In the genomic region with DNA sequence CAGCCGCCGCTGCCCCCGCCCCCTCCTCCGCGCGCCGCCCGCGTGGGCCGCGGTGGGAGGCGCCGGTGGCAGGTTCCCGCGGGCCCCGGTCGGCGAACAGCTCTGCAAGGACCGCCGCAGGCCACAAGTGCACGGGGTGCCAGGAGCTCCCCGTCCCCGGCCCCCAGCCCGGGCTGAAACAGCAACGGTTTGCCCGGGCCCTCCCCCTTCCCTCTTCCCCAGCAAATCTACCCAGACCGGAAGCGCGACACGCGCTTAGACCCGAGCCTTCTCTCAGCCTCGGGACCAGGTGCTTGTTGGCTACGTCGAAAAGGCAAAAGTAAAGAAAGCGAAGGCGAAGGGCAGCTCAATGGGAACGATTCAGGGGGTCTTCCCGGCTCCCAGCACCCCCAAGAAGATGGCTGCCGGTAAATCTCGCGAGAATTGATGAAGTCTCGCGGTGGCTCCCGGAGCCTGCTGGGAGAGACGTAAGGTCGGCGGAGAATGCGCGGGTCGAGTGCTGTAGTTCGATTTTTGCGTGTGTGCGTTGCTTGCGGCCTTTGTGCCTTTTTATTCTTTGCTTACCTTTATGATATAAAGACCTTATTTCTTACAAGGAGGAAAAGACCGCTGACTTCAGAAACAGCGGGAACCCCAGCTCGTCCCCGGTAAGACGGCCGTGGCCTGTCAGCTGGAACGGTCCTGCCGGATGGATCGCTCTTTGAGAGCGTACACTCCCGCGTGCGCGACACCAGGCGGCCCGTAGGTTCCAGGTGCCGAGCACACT, we compare ENCODE assay signal across 8 cellular contexts. TPM values are rescaled to one million over a fixed set of nuclear protein-coding genes. Genes with fewer than 3 reads are reported as not detected.
DNase-seq lines count a peak whose midpoint lies in the region; ATAC-seq and TF ChIP-seq lines count a peak whose summit lies in the region.

A gene with protein sequence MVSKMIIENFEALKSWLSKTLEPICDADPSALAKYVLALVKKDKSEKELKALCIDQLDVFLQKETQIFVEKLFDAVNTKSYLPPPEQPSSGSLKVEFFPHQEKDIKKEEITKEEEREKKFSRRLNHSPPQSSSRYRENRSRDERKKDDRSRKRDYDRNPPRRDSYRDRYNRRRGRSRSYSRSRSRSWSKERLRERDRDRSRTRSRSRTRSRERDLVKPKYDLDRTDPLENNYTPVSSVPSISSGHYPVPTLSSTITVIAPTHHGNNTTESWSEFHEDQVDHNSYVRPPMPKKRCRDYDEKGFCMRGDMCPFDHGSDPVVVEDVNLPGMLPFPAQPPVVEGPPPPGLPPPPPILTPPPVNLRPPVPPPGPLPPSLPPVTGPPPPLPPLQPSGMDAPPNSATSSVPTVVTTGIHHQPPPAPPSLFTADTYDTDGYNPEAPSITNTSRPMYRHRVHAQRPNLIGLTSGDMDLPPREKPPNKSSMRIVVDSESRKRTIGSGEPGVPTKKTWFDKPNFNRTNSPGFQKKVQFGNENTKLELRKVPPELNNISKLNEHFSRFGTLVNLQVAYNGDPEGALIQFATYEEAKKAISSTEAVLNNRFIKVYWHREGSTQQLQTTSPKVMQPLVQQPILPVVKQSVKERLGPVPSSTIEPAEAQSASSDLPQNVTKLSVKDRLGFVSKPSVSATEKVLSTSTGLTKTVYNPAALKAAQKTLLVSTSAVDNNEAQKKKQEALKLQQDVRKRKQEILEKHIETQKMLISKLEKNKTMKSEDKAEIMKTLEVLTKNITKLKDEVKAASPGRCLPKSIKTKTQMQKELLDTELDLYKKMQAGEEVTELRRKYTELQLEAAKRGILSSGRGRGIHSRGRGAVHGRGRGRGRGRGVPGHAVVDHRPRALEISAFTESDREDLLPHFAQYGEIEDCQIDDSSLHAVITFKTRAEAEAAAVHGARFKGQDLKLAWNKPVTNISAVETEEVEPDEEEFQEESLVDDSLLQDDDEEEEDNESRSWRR (minus strand): TSS at position 425 of the 766 bp plus-strand sequence. CDS start 481 bp downstream, outside the sequence.

- H3K27me3 Mint-ChIP-seq in activated CD4-positive, alpha-beta T cell treated with anti-CD3 and anti-CD28 coated beads, Interleukin-2, amount 10 ng/mL, durations not matched to agents 24 days and 14 days: no peaks in the 10 kb centered on the region

- intact Hi-C loops in activated CD4-positive, alpha-beta T cell treated with anti-CD3 and anti-CD28 coated beads, Interleukin-2, amount 10 ng/mL, durations not matched to agents 24 days and 14 days (cut with micrococcal nuclease): loop anchor here (1.0 to 5.0 kb wide), 5 partner anchors 13 to 136 kb away; a partner anchor contains a TSS

- ATAC-seq in HG03460 (IDR thresholded peaks at IDR 0.05; ENCODE audit: unreplicated experiment): peak; percentile 78
- peak; percentile 89 for ATAC-seq in left lobe of liver

- peak within 1 kb of the TSS; percentile 98 for H3K27ac Mint-ChIP-seq in activated CD4-positive, alpha-beta T cell treated with anti-CD3 and anti-CD28 coated beads, Interleukin-2, amount 10 ng/mL, durations not matched to agents 24 days and 14 days

- H3K27ac ChIP-seq in coronary artery: peak within 1 kb of the TSS; percentile 88 to 98

- H3K4me1 ChIP-seq in BE2C: peaks cover 9% of the 10 kb centered on the region

- no peak within 1 kb of the TSS for H3K4me3 Mint-ChIP-seq in activated CD4-positive, alpha-beta T cell treated with anti-CD3 and anti-CD28 coated beads, Interleukin-2, amount 10 ng/mL, durations not matched to agents 24 days and 14 days

- H3K9me3 Mint-ChIP-seq in activated CD4-positive, alpha-beta T cell treated with anti-CD3 and anti-CD28 coated beads, Interleukin-2, amount 10 ng/mL, durations not matched to agents 24 days and 14 days: no peaks in the 10 kb centered on the region

- H3K36me3 ChIP-seq in BE2C: peaks cover 6% of the 10 kb centered on the region

- TF ChIP-seq CTCF in BE2C (IDR thresholded peaks at IDR 0.05; ENCODE audit: low read depth, low read length): no peak; the same call in 1 of the 2 replicates
- TF ChIP-seq CTCF in coronary artery (IDR thresholded peaks at IDR 0.05): no peak

- H3K9me3 ChIP-seq in BE2C: no peaks in the 10 kb centered on the region

- H3K36me3 Mint-ChIP-seq in activated CD4-positive, alpha-beta T cell treated with anti-CD3 and anti-CD28 coated beads, Interleukin-2, amount 10 ng/mL, durations not matched to agents 24 days and 14 days (ENCODE audit: low read depth): peaks cover 12% of the 10 kb centered on the region

- no peaks in the 10 kb centered on the region for H3K27me3 ChIP-seq in BE2C

- peaks cover 37% of the 10 kb centered on the region for H3K4me1 Mint-ChIP-seq in activated CD4-positive, alpha-beta T cell treated with anti-CD3 and anti-CD28 coated beads, Interleukin-2, amount 10 ng/mL, durations not matched to agents 24 days and 14 days

- H3K4me3 ChIP-seq in BE2C (ENCODE audit: low read depth, low read length): peak within 1 kb of the TSS; percentile 76
- peak within 1 kb of the TSS; percentile 98 for H3K4me3 ChIP-seq in coronary artery

- peak; percentile 96 for DNase-seq in BE2C
- peak; percentile 78 for DNase-seq in GM19240 (ENCODE audit: insufficient read length, low spot score)
- peak; percentile 97 for DNase-seq in NCI-H526 treated with DMSO at 0.1 percent for 48 hours (lab: John Stamatoyannopoulos, UW)
- DNase-seq in activated CD4-positive, alpha-beta T cell treated with anti-CD3 and anti-CD28 coated beads, Interleukin-2, amount 10 ng/mL, durations not matched to agents 24 days and 14 days: peak; percentile 98
- peak; percentile 94 for DNase-seq in coronary artery (ENCODE audit: low spot score)
- DNase-seq in left lobe of liver (ENCODE audit: low spot score): peak; percentile 92
- DNase-seq in stimulated activated CD4-positive, alpha-beta T cell treated with anti-CD3 and anti-CD28 coated beads, Interleukin-2, amount 100 ng/mL, for 4 hours (ENCODE audit: low read depth): peak; percentile 90

RNA-seq across cellular contexts. Expression of the gene that starts here (rescaled TPM):
- 41.6 TPM for polyA plus RNA-seq in BE2C (2012; ENCODE audit: insufficient read depth, insufficient read length, low read depth)
- 96.6 and 100 TPM in 2 replicates for total RNA-seq in activated CD4-positive, alpha-beta T cell treated with anti-CD3 and anti-CD28 coated beads, Interleukin-2, amount 10 ng/mL, durations not matched to agents 24 days and 14 days
- 10.7 TPM for total RNA-seq in left lobe of liver

Comparison
In these comparisons a context has a peak if more than half of its experiments do, and no peak if none do; other contexts are left out.
1. Peak in every context shown above with its lines: DNase-seq, ATAC-seq, H3K4me3 ChIP-seq and H3K27ac ChIP-seq.